ENCODE assay signal across 1 cellular context in genomic region chr3:75218577-75218976, GRCh38.
TF ChIP-seq lines count a peak whose summit lies in the region.

No MANE protein-coding gene starts in this region.

TF ChIP-seq in H1, 55 proteins besides CTCF, POLR2A, EP300 and RAD21 (continued from another document):
- TF ChIP-seq YY1 (IDR thresholded peaks at IDR 0.05; ENCODE audit: low read depth, low read length) (no peak), RXRA (IDR thresholded peaks at IDR 0.05; ENCODE audit: insufficient read depth, low read depth, low read length) (no peak), EZH2 (IDR thresholded peaks at IDR 0.05; ENCODE audit: low read depth, low read length, severe bottlenecking) (no peak), RNF2 (IDR thresholded peaks at IDR 0.05; ENCODE audit: borderline replicate concordance, low read depth, low read length, missing control alignments, poor library complexity, severe bottlenecking) (no peak), ZNF274 (IDR thresholded peaks at IDR 0.05; ENCODE audit: borderline replicate concordance, extremely low read depth, low read length) (no peak), KDM5A (IDR thresholded peaks at IDR 0.05; ENCODE audit: low read length) (no peak), CHD2 (IDR thresholded peaks at IDR 0.05; ENCODE audit: low read length) (no peak)
